Comparison of ENCODE assay signal across 25 cellular contexts in genomic region chr6:40743690-40744446, GRCh38.
"Had no signal": no experiment of that assay in that cellular context is flagged by ENCODE, and none has a peak within 500 bp of the region (broad histone marks: within the 10 kb centered on the region; RNA-seq: fewer than 3 reads in every experiment).

No MANE protein-coding gene starts in this region.

- H3K36me3 ChIP-seq: adrenal gland, ascending aorta, brain microvascular endothelial cell, sigmoid colon, upper lobe of right lung, WERI-Rb-1 had no signal

- H3K4me1 ChIP-seq: adrenal gland, ascending aorta, sigmoid colon, testis, upper lobe of right lung had no signal

- ATAC-seq: esophagus mucosa; left ventricle myocardium superior; stimulated activated naive B cell treated with anti-CD40 and anti-IgM and Interleukin-4, amounts not matched to agents 10 μg/mL and 1 μg/mL and 100 μg/mL, for 72 hours had no signal

- FAIRE-seq: islet of Langerhans had no signal

- H3K27ac ChIP-seq: adrenal gland, ascending aorta, brain microvascular endothelial cell, sigmoid colon, testis, upper lobe of right lung, WERI-Rb-1 had no signal

- DNase-seq: activated naive CD4-positive, alpha-beta T cell; activated T-cell treated with anti-CD3 and anti-CD28 coated beads, Interleukin-2, amount 50 U/mL, for 1 hour; adrenal gland; brain microvascular endothelial cell; caudate nucleus; dermis blood vessel endothelial cell; effector CD8-positive, alpha-beta T cell; foreskin melanocyte; left ventricle myocardium superior; mammary epithelial cell; midbrain; occipital lobe; sigmoid colon; stimulated activated CD4-positive, alpha-beta T cell treated with anti-CD3 and anti-CD28 coated beads, Interleukin-2, amount 100 ng/mL, for 48 hours; stimulated activated CD8-positive, alpha-beta memory T cell treated with anti-CD3 and anti-CD28 coated beads, Interleukin-4, amount 100 ng/mL, for 48 hours; stimulated activated naive B cell treated with anti-CD40 and anti-IgM and Interleukin-4, amounts not matched to agents 10 μg/mL and 1 μg/mL and 100 μg/mL, for 72 hours; SW 1271; T-helper 2 cell; upper lobe of right lung had no signal

- H3K4me3 ChIP-seq: adrenal gland, ascending aorta, sigmoid colon, smooth muscle cell, testis, upper lobe of right lung had no signal

- H3K27me3 ChIP-seq: adrenal gland, ascending aorta, brain microvascular endothelial cell, sigmoid colon, testis, upper lobe of right lung had no signal

- H3K9me3 ChIP-seq: adrenal gland, ascending aorta, sigmoid colon, testis, upper lobe of right lung had no signal

- H3K4me2 ChIP-seq: smooth muscle cell had no signal
